In the genomic region with DNA sequence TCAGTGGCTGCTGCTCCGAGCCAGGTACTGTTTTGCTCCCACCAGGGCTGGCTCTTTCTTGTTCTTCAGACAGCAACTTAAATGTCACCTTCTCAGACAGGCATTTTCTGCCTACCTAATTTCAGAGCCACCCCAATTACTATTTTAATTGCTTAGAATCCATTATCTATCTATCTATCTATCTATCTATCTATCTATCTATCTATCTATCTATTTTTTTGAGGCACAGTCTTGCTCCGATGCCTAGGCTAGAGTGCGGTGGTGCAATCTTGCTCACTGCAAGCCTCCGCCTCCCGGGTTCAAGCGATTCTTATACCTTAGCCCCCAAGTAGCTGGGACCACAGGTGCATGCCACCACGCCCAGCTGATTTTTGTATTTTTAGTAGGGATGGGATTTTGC, we compare ENCODE assay signal across 29 cellular contexts.
"Had no signal": no experiment of that assay in that cellular context is flagged by ENCODE, and none has a peak within 500 bp of the region (broad histone marks: within the 10 kb centered on the region; RNA-seq: fewer than 3 reads in every experiment).

No MANE protein-coding gene starts in this region.

- H3K9me3 ChIP-seq: body of pancreas, breast epithelium, MG63 had no signal

- H3K4me3 ChIP-seq: body of pancreas, breast epithelium, MG63 had no signal

- H3K27ac Mint-ChIP-seq: activated CD8-positive, alpha-beta T cell treated with anti-CD3 and anti-CD28 coated beads for 36 hours; activated naive CD4-positive, alpha-beta T cell treated with anti-CD3 and anti-CD28 coated beads, Interleukin-2, amount 50 U/mL, for 24 hours; activated naive CD8-positive, alpha-beta T cell treated with anti-CD3 and anti-CD28 coated beads, Interleukin-2, amount 10 ng/mL, durations not matched to agents 7 days and 5 days; activated T-helper 2 cell treated with anti-CD3 and anti-CD28 coated beads, Interferon-gamma antibody, Interleukin-2, Interleukin-4, amounts not matched to agents 10 μg/mL and 5 μg/mL and 100 μg/mL, durations not matched to agents 14 hours and 24 hours and 36 hours had no signal

- H3K27ac ChIP-seq: body of pancreas, WERI-Rb-1 had no signal

- H3K9me3 Mint-ChIP-seq: activated CD8-positive, alpha-beta T cell treated with anti-CD3 and anti-CD28 coated beads for 36 hours; activated naive CD4-positive, alpha-beta T cell treated with anti-CD3 and anti-CD28 coated beads, Interleukin-2, amount 50 U/mL, for 24 hours; activated naive CD8-positive, alpha-beta T cell treated with anti-CD3 and anti-CD28 coated beads, Interleukin-2, amount 10 ng/mL, durations not matched to agents 7 days and 5 days; activated T-cell treated with anti-CD3 and anti-CD28 coated beads, Interleukin-2, amount 50 U/mL, for 24 hours; activated T-helper 2 cell treated with anti-CD3 and anti-CD28 coated beads, Interferon-gamma antibody, Interleukin-2, Interleukin-4, amounts not matched to agents 10 μg/mL and 5 μg/mL and 100 μg/mL, durations not matched to agents 14 hours and 24 hours and 36 hours had no signal

- H3K4me3 Mint-ChIP-seq: activated CD8-positive, alpha-beta T cell treated with anti-CD3 and anti-CD28 coated beads for 36 hours; activated naive CD4-positive, alpha-beta T cell treated with anti-CD3 and anti-CD28 coated beads, Interleukin-2, amount 50 U/mL, for 24 hours; activated naive CD8-positive, alpha-beta T cell treated with anti-CD3 and anti-CD28 coated beads, Interleukin-2, amount 10 ng/mL, durations not matched to agents 7 days and 5 days; activated T-cell treated with anti-CD3 and anti-CD28 coated beads, Interleukin-2, amount 50 U/mL, for 24 hours had no signal

- H3K27me3 Mint-ChIP-seq: activated CD8-positive, alpha-beta T cell treated with anti-CD3 and anti-CD28 coated beads for 36 hours; activated naive CD4-positive, alpha-beta T cell treated with anti-CD3 and anti-CD28 coated beads, Interleukin-2, amount 50 U/mL, for 24 hours; activated naive CD8-positive, alpha-beta T cell treated with anti-CD3 and anti-CD28 coated beads, Interleukin-2, amount 10 ng/mL, durations not matched to agents 7 days and 5 days; activated T-cell treated with anti-CD3 and anti-CD28 coated beads, Interleukin-2, amount 50 U/mL, for 24 hours had no signal

- H3K36me3 ChIP-seq: breast epithelium, MG63, WERI-Rb-1 had no signal

- DNase-seq: activated CD4-positive, alpha-beta T cell treated with anti-CD3 and anti-CD28 coated beads for 1 hour; activated CD4-positive, alpha-beta T cell treated with anti-CD3 and anti-CD28 coated beads for 48 hours; activated CD4-positive, CD25-positive, alpha-beta regulatory T cell; activated CD8-positive, alpha-beta T cell treated with anti-CD3 and anti-CD28 coated beads for 36 hours; activated gamma-delta T cell; activated naive CD4-positive, alpha-beta T cell treated with Interleukin-2 at 50 U/mL for 16 hours; activated naive CD8-positive, alpha-beta T cell treated with anti-CD3 and anti-CD28 coated beads, Interleukin-2, amount 10 ng/mL, durations not matched to agents 7 days and 5 days; activated T-cell treated with anti-CD3 and anti-CD28 coated beads, Interleukin-2, amount 50 U/mL, for 24 hours; body of pancreas; central memory CD4-positive, alpha-beta T cell; Kasumi-1; KBM-7; MG63; NCI-H1048; NCI-H1105 treated with DMSO at 0.1 percent for 48 hours; NCI-H1436; NCI-H1694; NCI-H1930; NCI-H345; NCI-H524 treated with DMSO at 0.1 percent for 48 hours; OCI-M1; Right ventricle myocardium superior; SW 1271; T-helper 1 cell; T1000; WERI-Rb-1 had no signal

- H3K27me3 ChIP-seq: body of pancreas, breast epithelium, MG63 had no signal

- ATAC-seq: body of pancreas had no signal
